Comparison of ENCODE assay signal across 9 cellular contexts in the genomic region with DNA sequence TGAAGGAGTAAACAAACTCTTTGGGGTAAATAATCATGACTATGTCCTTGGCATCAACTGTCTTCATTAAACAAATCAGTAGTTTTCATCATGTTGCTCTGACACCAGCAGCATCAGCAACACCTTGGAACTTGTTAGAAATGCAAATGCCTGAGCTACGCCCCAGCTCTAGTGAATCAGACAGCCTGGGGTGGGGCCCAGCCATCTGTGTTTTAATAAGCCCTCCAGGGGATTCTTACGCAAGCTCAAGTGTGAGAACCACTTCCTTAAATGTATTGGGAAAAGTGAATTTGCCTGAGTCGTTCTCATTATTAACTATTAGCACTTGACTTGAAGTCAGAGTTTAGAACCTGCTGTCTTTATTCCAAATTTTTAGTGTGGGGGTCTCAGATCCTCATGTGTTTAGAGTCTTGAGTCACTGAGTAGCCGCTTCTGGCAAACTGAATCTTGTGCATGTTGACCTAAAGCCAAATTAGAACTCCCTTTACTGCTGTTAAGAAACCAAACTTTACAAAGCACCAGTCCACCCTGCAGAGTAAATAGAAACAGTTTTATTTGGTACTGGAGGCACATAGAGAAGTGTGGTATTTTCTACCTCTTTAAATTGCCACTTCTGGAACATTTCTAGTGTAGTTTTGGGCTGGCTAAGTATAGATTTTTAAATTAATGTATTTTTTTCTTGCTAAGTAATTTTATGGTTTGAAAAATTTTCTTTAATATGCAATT.
DNase-seq lines count a peak whose midpoint lies in the region; ATAC-seq, FAIRE-seq and TF ChIP-seq lines count a peak whose summit lies in the region.
"Had no signal": no experiment of that assay in that cellular context is flagged by ENCODE, and none has a peak within 500 bp of the region (broad histone marks: within the 10 kb centered on the region; RNA-seq: fewer than 3 reads in every experiment).

No MANE protein-coding gene starts in this region.

- no peak for TF ChIP-seq POLR2A in H54 (IDR thresholded peaks at IDR 0.05; ENCODE audit: low read depth, low read length)

- H3K27me3 ChIP-seq in BJ (ENCODE audit: control insufficient read depth, insufficient read depth, low read length): no peaks in the 10 kb centered on the region

- H3K36me3 ChIP-seq in BJ (ENCODE audit: control insufficient read depth, insufficient read depth, low read length): no peaks in the 10 kb centered on the region
- H3K36me3 ChIP-seq: WERI-Rb-1 had no signal

- POLR2A ChIA-PET in BJ (lab: Charles Lee): no interaction called here

- no peaks in the 10 kb centered on the region for H3K9me3 Mint-ChIP-seq in natural killer cell

- H3K4me3 ChIP-seq in BJ (ENCODE audit: low read depth, low read length): no peak overlapping the region

- no peak overlapping the region for H3K4me3 Mint-ChIP-seq in natural killer cell

- H3K27ac Mint-ChIP-seq in natural killer cell: peak overlapping the region; percentile 85

- intact Hi-C loops in natural killer cell (cut with micrococcal nuclease): loop anchor here (1.0 to 5.0 kb wide), 2 partner anchors 265 to 369 kb away; a partner anchor contains a TSS

- ATAC-seq in esophagus mucosa: peak; percentile 97
- ATAC-seq in natural killer cell: peak; percentile 76 to 95 (median 93)
- ATAC-seq in HG03159 (IDR thresholded peaks at IDR 0.05; ENCODE audit: unreplicated experiment): no peak
- ATAC-seq in HG02798 (IDR thresholded peaks at IDR 0.05; ENCODE audit: poor library complexity, unreplicated experiment): no peak

- CTCF ChIA-PET in BJ (lab: Yijun Ruan, JAX): interaction anchor here (0.6 to 1.5 kb wide), 3 partner anchors 9 to 77 kb away, joined by 3 to 5 read pairs (median 3); no protein-coding TSS in a partner anchor

- no peaks in the 10 kb centered on the region for H3K36me3 Mint-ChIP-seq in natural killer cell

- FAIRE-seq in H54 (lab: Jason Lieb, UNC): no peak

- peaks cover 19% of the 10 kb centered on the region in 2 donors for H3K4me1 Mint-ChIP-seq in natural killer cell

- TF ChIP-seq CTCF in BJ (IDR thresholded peaks at IDR 0.05; ENCODE audit: insufficient read depth, low read depth, low read length) (no peak), natural killer cell (IDR thresholded peaks at IDR 0.05) (no peak)

- H3K27me3 Mint-ChIP-seq in natural killer cell (ENCODE audit: low read depth in 2 of 2): no peaks in the 10 kb centered on the region

- DNase-seq in BJ (ENCODE audit: low read depth): peak; percentile 18
- peak; percentile 75 for DNase-seq in NOMO-1 treated with dmso at 0.1 percent for 144 hours (lab: John Stamatoyannopoulos, UW; ENCODE audit: unreplicated experiment)
- DNase-seq in natural killer cell: peak; percentile 41
- no peak for DNase-seq in H54 (ENCODE audit: insufficient read length, low spot score)
- DNase-seq in cerebellar cortex (ENCODE audit: low spot score): no peak
- DNase-seq: WERI-Rb-1 had no signal

Comparison
In these comparisons a context has a peak if more than half of its experiments do, and no peak if none do; other contexts are left out.
1. DNase-seq: peak in BJ (single experiment), NOMO-1 treated with dmso at 0.1 percent for 144 hours (single experiment) and natural killer cell (single experiment); none in H54 (single experiment) and cerebellar cortex (single experiment).
2. ATAC-seq: peak in esophagus mucosa (single experiment) and natural killer cell (3 of 3); none in HG03159 (single experiment) and HG02798 (single experiment).